In genomic region chr6:7016238-7016637, GRCh38 we compare ENCODE assay signal across 25 cellular contexts.
A peak's percentile ranks its signal among the peaks of the same experiment; 100 is the strongest.
DNase-seq lines count a peak whose midpoint lies in the region; ATAC-seq and TF ChIP-seq lines count a peak whose summit lies in the region.
"Had no signal": no experiment of that assay in that cellular context is flagged by ENCODE, and none has a peak within 500 bp of the region (broad histone marks: within the 10 kb centered on the region; RNA-seq: fewer than 3 reads in every experiment).

No MANE protein-coding gene starts in this region.

- H3K9me3 ChIP-seq in HCT116 (ENCODE audit: control insufficient read depth in 1 of 2, insufficient read depth in 1 of 2, low read depth in 1 of 2, low read length in 2 of 2) (no peaks in the 10 kb centered on the region), OCI-LY3 (ENCODE audit: insufficient read depth, low read length) (no peaks in the 10 kb centered on the region), psoas muscle (no peaks in the 10 kb centered on the region)
- H3K9me3 ChIP-seq: gastrocnemius medialis, transverse colon had no signal

- peaks cover 0 to 2% (median 0%) of the 10 kb centered on the region in 7 donors for H3K9me3 Mint-ChIP-seq in CD14-positive monocyte
- no peaks in the 10 kb centered on the region for H3K9me3 Mint-ChIP-seq in activated T-cell treated with anti-CD3 and anti-CD28 coated beads, Interleukin-2, amount 50 U/mL, for 72 hours
- H3K9me3 Mint-ChIP-seq: activated naive CD8-positive, alpha-beta T cell treated with anti-CD3 and anti-CD28 coated beads, Interleukin-2, amount 10 ng/mL, durations not matched to agents 7 days and 5 days; HFFc6; mesothelial cell of epicardium; naive thymus-derived CD8-positive, alpha-beta T cell had no signal

- H3K79me2 ChIP-seq in HCT116 (ENCODE audit: insufficient read depth, low read length) (no peaks in the 10 kb centered on the region), OCI-LY3 (ENCODE audit: low read length) (no peaks in the 10 kb centered on the region)
- H3K79me2 ChIP-seq: hepatocyte had no signal

- POLR2A ChIA-PET in HCT116 (lab: Charles Lee): no interaction called here

- peak overlapping the region; percentile 39 to 70 for H3K4me3 Mint-ChIP-seq in CD14-positive monocyte
- H3K4me3 Mint-ChIP-seq in activated T-cell treated with anti-CD3 and anti-CD28 coated beads, Interleukin-2, amount 50 U/mL, for 72 hours: no peak overlapping the region
- H3K4me3 Mint-ChIP-seq: activated CD4-positive, alpha-beta T cell treated with anti-CD3 and anti-CD28 coated beads for 36 hours; activated naive CD8-positive, alpha-beta T cell treated with anti-CD3 and anti-CD28 coated beads, Interleukin-2, amount 10 ng/mL, durations not matched to agents 7 days and 5 days; HFFc6; mesothelial cell of epicardium; naive thymus-derived CD8-positive, alpha-beta T cell had no signal

- H3K36me3 Mint-ChIP-seq in CD14-positive monocyte: no peaks in the 10 kb centered on the region
- no peaks in the 10 kb centered on the region for H3K36me3 Mint-ChIP-seq in activated T-cell treated with anti-CD3 and anti-CD28 coated beads, Interleukin-2, amount 50 U/mL, for 72 hours (ENCODE audit: insufficient read depth in 2 of 2)
- H3K36me3 Mint-ChIP-seq: activated naive CD8-positive, alpha-beta T cell treated with anti-CD3 and anti-CD28 coated beads, Interleukin-2, amount 10 ng/mL, durations not matched to agents 7 days and 5 days; mesothelial cell of epicardium; naive thymus-derived CD8-positive, alpha-beta T cell had no signal

- H3K27me3 Mint-ChIP-seq in CD14-positive monocyte (ENCODE audit: low read depth in 3 of 3): peaks cover 0 to 2% (median 0%) of the 10 kb centered on the region in 3 donors
- peaks cover 11% of the 10 kb centered on the region for H3K27me3 Mint-ChIP-seq in activated T-cell treated with anti-CD3 and anti-CD28 coated beads, Interleukin-2, amount 50 U/mL, for 72 hours (ENCODE audit: low read depth)
- H3K27me3 Mint-ChIP-seq: activated CD4-positive, alpha-beta T cell treated with anti-CD3 and anti-CD28 coated beads for 36 hours; naive thymus-derived CD8-positive, alpha-beta T cell had no signal

- CTCF ChIA-PET in HCT116 (lab: Charles Lee): no interaction called here

- no peaks in the 10 kb centered on the region for H3K27me3 ChIP-seq in HCT116 (ENCODE audit: insufficient read depth, low read length)
- no peaks in the 10 kb centered on the region for H3K27me3 ChIP-seq in OCI-LY3 (ENCODE audit: low read depth, low read length)
- no peaks in the 10 kb centered on the region for H3K27me3 ChIP-seq in psoas muscle (ENCODE audit: insufficient read depth in 3 of 3, low read length in 2 of 3)
- H3K27me3 ChIP-seq: gastrocnemius medialis, hepatocyte, transverse colon had no signal

- peak overlapping the region; percentile 97 for H2AFZ ChIP-seq in HCT116 (ENCODE audit: low read depth, low read length, poor library complexity, severe bottlenecking)
- no peak overlapping the region; the same call in 1 of the 2 replicates for H2AFZ ChIP-seq in OCI-LY3 (ENCODE audit: low read depth, low read length)
- H2AFZ ChIP-seq: hepatocyte had no signal

- DNase-seq in CD14-positive monocyte (ENCODE audit: low spot score): no peak
- DNase-seq in HCT116 (ENCODE audit: low read depth, low spot score): no peak
- DNase-seq in medulla oblongata (ENCODE audit: extremely low spot score): peak; percentile 19
- no peak for DNase-seq in activated T-cell treated with anti-CD3 and anti-CD28 coated beads, Interleukin-2, amount 50 U/mL, for 72 hours
- DNase-seq in anterior cingulate cortex (lab: John Stamatoyannopoulos, UW): no peak
- DNase-seq in psoas muscle: no peak
- DNase-seq: activated CD4-positive, alpha-beta T cell treated with anti-CD3 and anti-CD28 coated beads for 36 hours; activated CD8-positive, alpha-beta memory T cell treated with anti-CD3 and anti-CD28 coated beads for 24 hours; activated gamma-delta T cell; activated naive CD8-positive, alpha-beta T cell treated with anti-CD3 and anti-CD28 coated beads, Interleukin-2, amount 10 ng/mL, durations not matched to agents 7 days and 5 days; central memory CD4-positive, alpha-beta T cell; COR-L47; DMS53; gastrocnemius medialis; HFFc6; naive thymus-derived CD8-positive, alpha-beta T cell; NCI-H1417 treated with DMSO at 0.1 percent for 48 hours; NCI-H2081 treated with DMSO at 0.1 percent for 48 hours; NCI-H345; transverse colon had no signal

- no TSS peak for BruUV-seq in HCT116 (replicated peaks; lab: Mats Ljungman, UMichigan)

- ATAC-seq in HCT116 (0 out of 2 replicates have a peak, but pooled peaks have one; percentile 22), HG03175 (IDR thresholded peaks at IDR 0.05; ENCODE audit: unreplicated experiment) (no peak), psoas muscle (no peak)
- ATAC-seq in activated T-cell treated with anti-CD3 and anti-CD28 coated beads, Interleukin-2, amount 50 U/mL, for 72 hours (replicated peaks in 1 of 2): no peak
- ATAC-seq: activated CD4-positive, alpha-beta T cell treated with anti-CD3 and anti-CD28 coated beads for 36 hours; naive thymus-derived CD8-positive, alpha-beta T cell had no signal

- RAD21 ChIA-PET in HCT116 (lab: Charles Lee; ENCODE audit: low non-redundant PET in 1 of 2, low total read pairs in 2 of 2, uncharacterized antibody in 2 of 2, unreplicated experiment in 2 of 2): no interaction called here

- no peak overlapping the region for H3K9ac ChIP-seq in HCT116 (ENCODE audit: low read length)
- H3K9ac ChIP-seq in OCI-LY3 (ENCODE audit: low read length): no peak overlapping the region

- peaks cover 34% of the 10 kb centered on the region for H3K4me1 Mint-ChIP-seq in CD14-positive monocyte
- H3K4me1 Mint-ChIP-seq in activated T-cell treated with anti-CD3 and anti-CD28 coated beads, Interleukin-2, amount 50 U/mL, for 72 hours (ENCODE audit: low read depth): no peaks in the 10 kb centered on the region
- H3K4me1 Mint-ChIP-seq: activated CD4-positive, alpha-beta T cell treated with anti-CD3 and anti-CD28 coated beads for 36 hours; activated naive CD8-positive, alpha-beta T cell treated with anti-CD3 and anti-CD28 coated beads, Interleukin-2, amount 10 ng/mL, durations not matched to agents 7 days and 5 days; mesothelial cell of epicardium had no signal

- H3K36me3 ChIP-seq in HCT116 (ENCODE audit: control insufficient read depth in 1 of 2, insufficient read depth in 2 of 2, low read length in 2 of 2) (no peaks in the 10 kb centered on the region), OCI-LY3 (replicated peaks; ENCODE audit: low read depth, low read length) (no peaks in the 10 kb centered on the region), psoas muscle (ENCODE audit: insufficient read depth in 1 of 2, low read depth in 1 of 2) (no peaks in the 10 kb centered on the region)
- H3K36me3 ChIP-seq: gastrocnemius medialis, transverse colon had no signal

- peaks cover 2 to 10% of the 10 kb centered on the region in 2 experiments; a peak in 2 of 4 replicates for H3K4me1 ChIP-seq in HCT116 (ENCODE audit: control insufficient read depth in 1 of 2, insufficient read depth in 2 of 2, low read length in 2 of 2)
- peaks cover 5% of the 10 kb centered on the region; the same call in 1 of the 2 replicates for H3K4me1 ChIP-seq in OCI-LY3 (ENCODE audit: low read length)
- no peaks in the 10 kb centered on the region for H3K4me1 ChIP-seq in psoas muscle
- H3K4me1 ChIP-seq: gastrocnemius medialis, transverse colon had no signal

- no peak for TF ChIP-seq CTCF in CD14-positive monocyte (IDR thresholded peaks at IDR 0.05)
- TF ChIP-seq CTCF in HCT116 (IDR thresholded peaks at IDR 0.05 in 2 of 3, conservative IDR thresholded peaks at IDR 0.05 in 1 of 3; ENCODE audit: borderline replicate concordance in 1 of 3, insufficient read depth in 1 of 3, low read depth in 2 of 3, low read length in 2 of 3): no peak
- TF ChIP-seq CTCF in OCI-LY3 (IDR thresholded peaks at IDR 0.05; ENCODE audit: low read depth, low read length): no peak
- TF ChIP-seq CTCF in psoas muscle (IDR thresholded peaks at IDR 0.05): no peak

- H3K27ac ChIP-seq in HCT116 (ENCODE audit: low read depth, low read length) (no peak overlapping the region), OCI-LY3 (ENCODE audit: low read length) (no peak overlapping the region), psoas muscle (no peak overlapping the region)
- H3K27ac ChIP-seq: gastrocnemius medialis, hepatocyte, skin epidermis, transverse colon had no signal

- no peak overlapping the region for H3K4me3 ChIP-seq in HCT116 (replicated peaks in 1 of 2; ENCODE audit: low read depth in 1 of 2, low read length in 2 of 2)
- H3K4me3 ChIP-seq in OCI-LY3 (ENCODE audit: low read length): no peak overlapping the region
- H3K4me3 ChIP-seq in psoas muscle: no peak overlapping the region
- H3K4me3 ChIP-seq: gastrocnemius medialis, hepatocyte, skin epidermis, transverse colon had no signal

- intact Hi-C loops in CD14-positive monocyte (cut with micrococcal nuclease): no loop called here
- intact Hi-C loops in HCT116 (cut with micrococcal nuclease): no loop called here
- intact Hi-C loops in psoas muscle (cut with DNase I): no loop called here

- H3K27ac Mint-ChIP-seq in CD14-positive monocyte: peak overlapping the region in 2 of 7 donors; percentile 34 to 38
- no peak overlapping the region for H3K27ac Mint-ChIP-seq in activated T-cell treated with anti-CD3 and anti-CD28 coated beads, Interleukin-2, amount 50 U/mL, for 72 hours
- H3K27ac Mint-ChIP-seq: activated CD4-positive, alpha-beta T cell treated with anti-CD3 and anti-CD28 coated beads for 36 hours; activated naive CD8-positive, alpha-beta T cell treated with anti-CD3 and anti-CD28 coated beads, Interleukin-2, amount 10 ng/mL, durations not matched to agents 7 days and 5 days; HFFc6; mesothelial cell of epicardium; naive thymus-derived CD8-positive, alpha-beta T cell had no signal

- no peak for TF ChIP-seq POLR2A in HCT116 (IDR thresholded peaks at IDR 0.05; ENCODE audit: borderline replicate concordance, extremely low read depth, insufficient read depth, insufficient read length)

- H4K20me1 ChIP-seq in HCT116 (ENCODE audit: insufficient read depth) (no peaks in the 10 kb centered on the region), OCI-LY3 (ENCODE audit: insufficient read depth, low read length) (no peaks in the 10 kb centered on the region)

- H3K9me2 ChIP-seq in HCT116 (ENCODE audit: insufficient read depth): no peaks in the 10 kb centered on the region

- WGBS in psoas muscle, 3 donors: 66 to 78% (median 67%) methylated on average over 7 of the region's 7 CpGs

- H3K4me2 ChIP-seq in HCT116 (ENCODE audit: low read length): peak overlapping the region; percentile 13; the same call in 1 of the 2 replicates
- H3K4me2 ChIP-seq in OCI-LY3 (ENCODE audit: low read length): peak overlapping the region; percentile 48
- H3K4me2 ChIP-seq: hepatocyte had no signal

- no peak for TF ChIP-seq RAD21 in HCT116 (IDR thresholded peaks at IDR 0.05; ENCODE audit: low read depth)

TF ChIP-seq in HCT116, 20 proteins besides CTCF, POLR2A, EP300 and RAD21:
- no peak for TF ChIP-seq JUND (IDR thresholded peaks at IDR 0.05)
- no peak for TF ChIP-seq ELF1 (IDR thresholded peaks at IDR 0.05; ENCODE audit: borderline replicate concordance, low read depth)
- TF ChIP-seq POLR2AphosphoS5 (IDR thresholded peaks at IDR 0.05; ENCODE audit: low read depth, low read length): no peak
- TF ChIP-seq CEBPB (IDR thresholded peaks at IDR 0.05; ENCODE audit: low read depth): no peak
- TF ChIP-seq SRF (IDR thresholded peaks at IDR 0.05; ENCODE audit: low read depth): no peak

Comparison
In these comparisons a context has a peak if more than half of its experiments do, and no peak if none do; other contexts are left out.
1. H3K4me3 Mint-ChIP-seq: peak in CD14-positive monocyte (2 of 2); none in activated T-cell treated with anti-CD3 and anti-CD28 coated beads, Interleukin-2, amount 50 U/mL, for 72 hours (0 of 2).